ENCODE assay signal across 4 cellular contexts in genomic region chr22:11068406-11068805, GRCh38.
DNase-seq lines count a peak whose midpoint lies in the region; ATAC-seq lines count a peak whose summit lies in the region.
"Not testable (repeated sequence)": the region's sequence is repeated elsewhere in the genome, so short reads cannot be mapped to it uniquely, and the experiment has no call there.

No MANE protein-coding gene starts in this region.

- POLR2A ChIA-PET in activated CD8-positive, alpha-beta T cell treated with anti-CD3 and anti-CD28 coated beads, Interleukin-2, amount 10 ng/mL, durations not matched to agents 7 days and 5 days (lab: Charles Lee), result not testable (repeated sequence)

- H3K4me3 Mint-ChIP-seq in activated CD8-positive, alpha-beta T cell treated with anti-CD3 and anti-CD28 coated beads, Interleukin-2, amount 10 ng/mL, durations not matched to agents 7 days and 5 days, result not testable (repeated sequence)

- peaks cover 41% of the 10 kb centered on the region for H3K9me3 Mint-ChIP-seq in activated CD8-positive, alpha-beta T cell treated with anti-CD3 and anti-CD28 coated beads, Interleukin-2, amount 10 ng/mL, durations not matched to agents 7 days and 5 days (ENCODE audit: insufficient read depth)

- not testable (repeated sequence) for H3K27me3 Mint-ChIP-seq in activated CD8-positive, alpha-beta T cell treated with anti-CD3 and anti-CD28 coated beads, Interleukin-2, amount 10 ng/mL, durations not matched to agents 7 days and 5 days (ENCODE audit: low read depth)

- H3K36me3 Mint-ChIP-seq in activated CD8-positive, alpha-beta T cell treated with anti-CD3 and anti-CD28 coated beads, Interleukin-2, amount 10 ng/mL, durations not matched to agents 7 days and 5 days (ENCODE audit: low read depth), result not testable (repeated sequence)

- CTCF ChIA-PET in activated CD8-positive, alpha-beta T cell treated with anti-CD3 and anti-CD28 coated beads, Interleukin-2, amount 10 ng/mL, durations not matched to agents 7 days and 5 days (lab: Charles Lee), result not testable (repeated sequence)

- DNase-seq in activated CD8-positive, alpha-beta T cell treated with anti-CD3 and anti-CD28 coated beads, Interleukin-2, amount 10 ng/mL, durations not matched to agents 7 days and 5 days, result peak; percentile 9
- DNase-seq in cardiac septum (ENCODE audit: low spot score), result peak; percentile 43
- peak; percentile 19 for DNase-seq in islet precursor cell
- DNase-seq in mucosa of gallbladder (ENCODE audit: low spot score), result peak; percentile 6

- intact Hi-C loops in cardiac septum (cut with DNase I), result not testable (repeated sequence)

- H3K4me1 Mint-ChIP-seq in activated CD8-positive, alpha-beta T cell treated with anti-CD3 and anti-CD28 coated beads, Interleukin-2, amount 10 ng/mL, durations not matched to agents 7 days and 5 days (ENCODE audit: low read depth), result not testable (repeated sequence)

- not testable (repeated sequence) for ATAC-seq in activated CD8-positive, alpha-beta T cell treated with anti-CD3 and anti-CD28 coated beads, Interleukin-2, amount 10 ng/mL, durations not matched to agents 7 days and 5 days

- H3K27ac Mint-ChIP-seq in activated CD8-positive, alpha-beta T cell treated with anti-CD3 and anti-CD28 coated beads, Interleukin-2, amount 10 ng/mL, durations not matched to agents 7 days and 5 days, result not testable (repeated sequence)
